7 cellular contexts compared by ENCODE assay signal in genomic region chr7:76681802-76682201, GRCh38. TPM values are rescaled to one million over a fixed set of nuclear protein-coding genes. Genes with fewer than 3 reads are reported as not detected.
A peak's percentile ranks its signal among the peaks of the same experiment; 100 is the strongest.
DNase-seq lines count a peak whose midpoint lies in the region; FAIRE-seq lines count a peak whose summit lies in the region.
"Not testable (repeated sequence)": the region's sequence is repeated elsewhere in the genome, so short reads cannot be mapped to it uniquely, and the experiment has no call there.

No MANE protein-coding gene starts in this region.

- FAIRE-seq in frontal cortex (lab: Jason Lieb, UNC), result peak; percentile 91

- DNase-seq in DMS79 (lab: John Stamatoyannopoulos, UW) (peak; percentile 67), NCI-H128 (lab: John Stamatoyannopoulos, UW; ENCODE audit: unreplicated experiment) (peak; percentile 62), NCI-H2081 treated with DMSO at 0.1 percent for 48 hours (lab: John Stamatoyannopoulos, UW) (peak; percentile 27), NCI-H345 (lab: John Stamatoyannopoulos, UW) (peak; percentile 76), SHP77 (lab: John Stamatoyannopoulos, UW) (peak; percentile 24 to 25), pons (ENCODE audit: low spot score) (peak; percentile 58)
- DNase-seq in frontal cortex (ENCODE audit: low spot score in 2 of 2), result not testable (repeated sequence)

RNA-seq across cellular contexts. Expression of gene POMZP3, which starts 54.7 kb away (rescaled TPM):
- total RNA-seq in frontal cortex, result 4.5 TPM
